Comparison of ENCODE assay signal across 15 cellular contexts in genomic region chr1:55252942-55253589, GRCh38. TPM values are rescaled to one million over a fixed set of nuclear protein-coding genes. Genes with fewer than 3 reads are reported as not detected.
A peak's percentile ranks its signal among the peaks of the same experiment; 100 is the strongest.
DNase-seq lines count a peak whose midpoint lies in the region; ATAC-seq and TF ChIP-seq lines count a peak whose summit lies in the region.
"Had no signal": no experiment of that assay in that cellular context is flagged by ENCODE, and none has a peak within 500 bp of the region (broad histone marks: within the 10 kb centered on the region; RNA-seq: fewer than 3 reads in every experiment).

No MANE protein-coding gene starts in this region.

- no peaks in the 10 kb centered on the region for H3K36me3 ChIP-seq in spleen
- H3K36me3 ChIP-seq: SJSA1 had no signal

- no peaks in the 10 kb centered on the region for H3K9me3 ChIP-seq in spleen
- H3K9me3 ChIP-seq: SJSA1 had no signal

- H3K4me1 Mint-ChIP-seq in activated CD8-positive, alpha-beta T cell treated with anti-CD3 and anti-CD28 coated beads for 36 hours (ENCODE audit: low read depth): peaks cover 18% of the 10 kb centered on the region
- peaks cover 18% of the 10 kb centered on the region for H3K4me1 Mint-ChIP-seq in activated CD8-positive, alpha-beta T cell treated with anti-CD3 and anti-CD28 coated beads, Interleukin-2, amount 10 ng/mL, durations not matched to agents 7 days and 5 days (ENCODE audit: low read depth)

- no peak for TF ChIP-seq CTCF in activated CD8-positive, alpha-beta T cell treated with anti-CD3 and anti-CD28 coated beads for 36 hours (IDR thresholded peaks at IDR 0.05)
- TF ChIP-seq CTCF in spleen (IDR thresholded peaks at IDR 0.05 in 8 of 11, conservative IDR thresholded peaks at IDR 0.05 in 3 of 11): no peak

- CTCF ChIA-PET in activated CD8-positive, alpha-beta T cell treated with anti-CD3 and anti-CD28 coated beads for 36 hours (lab: Charles Lee): interaction anchor here (1.0 kb wide), 1 partner anchor 25 kb away, joined by 3 read pairs; no protein-coding TSS in a partner anchor
- CTCF ChIA-PET in activated CD8-positive, alpha-beta T cell treated with anti-CD3 and anti-CD28 coated beads, Interleukin-2, amount 10 ng/mL, durations not matched to agents 7 days and 5 days (lab: Charles Lee): no interaction called here

- POLR2A ChIA-PET in activated CD8-positive, alpha-beta T cell treated with anti-CD3 and anti-CD28 coated beads for 36 hours (lab: Charles Lee): no interaction called here
- POLR2A ChIA-PET in activated CD8-positive, alpha-beta T cell treated with anti-CD3 and anti-CD28 coated beads, Interleukin-2, amount 10 ng/mL, durations not matched to agents 7 days and 5 days (lab: Charles Lee): no interaction called here

- peak overlapping the region in 6 of 8 donors; percentile 49 to 75 (median 55) for H3K27ac ChIP-seq in spleen
- H3K27ac ChIP-seq: SJSA1 had no signal

- H3K4me1 ChIP-seq in spleen: peaks cover 8 to 36% (median 21%) of the 10 kb centered on the region in 6 donors
- H3K4me1 ChIP-seq: SJSA1 had no signal

- H3K4me3 ChIP-seq in spleen: no peak overlapping the region
- H3K4me3 ChIP-seq: SJSA1 had no signal

- intact Hi-C loops in activated CD8-positive, alpha-beta T cell treated with anti-CD3 and anti-CD28 coated beads for 36 hours (cut with micrococcal nuclease): no loop called here
- intact Hi-C loops in spleen (cut with DNase I; ENCODE audit: low total_unique reads): no loop called here

- H3K27me3 ChIP-seq in spleen (replicated peaks in 1 of 7): no peaks in the 10 kb centered on the region
- H3K27me3 ChIP-seq: SJSA1 had no signal

- no peak for ATAC-seq in activated CD8-positive, alpha-beta T cell treated with anti-CD3 and anti-CD28 coated beads for 36 hours
- no peak for ATAC-seq in activated CD8-positive, alpha-beta T cell treated with anti-CD3 and anti-CD28 coated beads, Interleukin-2, amount 10 ng/mL, durations not matched to agents 7 days and 5 days
- ATAC-seq in HG03469 (IDR thresholded peaks at IDR 0.05; ENCODE audit: unreplicated experiment): no peak
- ATAC-seq: natural killer cell treated with Interleukin-12 subunit alpha and Interleukin-12 subunit beta and Interleukin-15 and Interleukin-18, amount 100 ng/mL, for 72 hours had no signal

- H3K27ac Mint-ChIP-seq in activated CD8-positive, alpha-beta T cell treated with anti-CD3 and anti-CD28 coated beads for 36 hours: peak overlapping the region; percentile 79
- H3K27ac Mint-ChIP-seq in activated CD8-positive, alpha-beta T cell treated with anti-CD3 and anti-CD28 coated beads, Interleukin-2, amount 10 ng/mL, durations not matched to agents 7 days and 5 days: no peak overlapping the region

- no peaks in the 10 kb centered on the region for H3K9me3 Mint-ChIP-seq in activated CD8-positive, alpha-beta T cell treated with anti-CD3 and anti-CD28 coated beads for 36 hours
- no peaks in the 10 kb centered on the region for H3K9me3 Mint-ChIP-seq in activated CD8-positive, alpha-beta T cell treated with anti-CD3 and anti-CD28 coated beads, Interleukin-2, amount 10 ng/mL, durations not matched to agents 7 days and 5 days (ENCODE audit: insufficient read depth)
- H3K9me3 Mint-ChIP-seq: CD14-positive monocyte; natural killer cell treated with Interleukin-12 subunit alpha and Interleukin-12 subunit beta and Interleukin-15 and Interleukin-18, amount 100 ng/mL, for 72 hours had no signal

- no peak for TF ChIP-seq POLR2A in spleen (IDR thresholded peaks at IDR 0.05)

- H3K4me3 Mint-ChIP-seq in activated CD8-positive, alpha-beta T cell treated with anti-CD3 and anti-CD28 coated beads for 36 hours: no peak overlapping the region
- no peak overlapping the region for H3K4me3 Mint-ChIP-seq in activated CD8-positive, alpha-beta T cell treated with anti-CD3 and anti-CD28 coated beads, Interleukin-2, amount 10 ng/mL, durations not matched to agents 7 days and 5 days
- H3K4me3 Mint-ChIP-seq: CD14-positive monocyte; natural killer cell treated with Interleukin-12 subunit alpha and Interleukin-12 subunit beta and Interleukin-15 and Interleukin-18, amount 100 ng/mL, for 72 hours had no signal

- no peaks in the 10 kb centered on the region for H3K36me3 Mint-ChIP-seq in activated CD8-positive, alpha-beta T cell treated with anti-CD3 and anti-CD28 coated beads for 36 hours (ENCODE audit: low read depth)
- H3K36me3 Mint-ChIP-seq in activated CD8-positive, alpha-beta T cell treated with anti-CD3 and anti-CD28 coated beads, Interleukin-2, amount 10 ng/mL, durations not matched to agents 7 days and 5 days (ENCODE audit: low read depth): no peaks in the 10 kb centered on the region
- H3K36me3 Mint-ChIP-seq: CD14-positive monocyte; natural killer cell treated with Interleukin-12 subunit alpha and Interleukin-12 subunit beta and Interleukin-15 and Interleukin-18, amount 100 ng/mL, for 72 hours had no signal

- H3K27me3 Mint-ChIP-seq in activated CD8-positive, alpha-beta T cell treated with anti-CD3 and anti-CD28 coated beads for 36 hours: no peaks in the 10 kb centered on the region
- peaks cover 3% of the 10 kb centered on the region for H3K27me3 Mint-ChIP-seq in activated CD8-positive, alpha-beta T cell treated with anti-CD3 and anti-CD28 coated beads, Interleukin-2, amount 10 ng/mL, durations not matched to agents 7 days and 5 days (ENCODE audit: low read depth)
- H3K27me3 Mint-ChIP-seq: natural killer cell treated with Interleukin-12 subunit alpha and Interleukin-12 subunit beta and Interleukin-15 and Interleukin-18, amount 100 ng/mL, for 72 hours had no signal

- 61 to 89% (median 67%) methylated on average over 7 to 8 of the region's 8 CpGs for WGBS in spleen, 5 donors

- no peak for DNase-seq in activated CD8-positive, alpha-beta T cell treated with anti-CD3 and anti-CD28 coated beads for 36 hours
- no peak for DNase-seq in activated CD8-positive, alpha-beta T cell treated with anti-CD3 and anti-CD28 coated beads, Interleukin-2, amount 10 ng/mL, durations not matched to agents 7 days and 5 days
- DNase-seq in NCI-H2029 (lab: John Stamatoyannopoulos, UW) (peak; percentile 47), cerebellum (ENCODE audit: low spot score) (peak; percentile 49), spleen (no peak), EL (no peak)
- DNase-seq in activated CD4-positive, alpha-beta T cell treated with anti-CD3 and anti-CD28 coated beads for 4 hours: no peak
- DNase-seq: activated T-cell treated with anti-CD3 and anti-CD28 coated beads, Interleukin-2, amount 50 U/mL, for 48 hours; effector CD8-positive, alpha-beta T cell; mesenchymal stem cell; NCI-H1417 treated with DMSO at 0.1 percent for 48 hours had no signal

RNA-seq across cellular contexts. Expression of gene USP24, which starts 37.9 kb away (rescaled TPM):
- total RNA-seq in activated CD8-positive, alpha-beta T cell treated with anti-CD3 and anti-CD28 coated beads for 36 hours: 10 to 100 TPM; 39.4 to 47.0 TPM
- total RNA-seq in activated CD8-positive, alpha-beta T cell treated with anti-CD3 and anti-CD28 coated beads, Interleukin-2, amount 10 ng/mL, durations not matched to agents 7 days and 5 days: 10 to 100 TPM; 36.7 to 44.1 TPM
- total RNA-seq in cerebellum (126 TPM), spleen (10 to 100 TPM; 57.9 to 94.5 (median 74.2) TPM)
- polyA plus RNA-seq in spleen: 10 to 100 TPM; 11.6 to 17.1 (median 15.3) TPM

Comparison
In these comparisons a context has a peak if more than half of its experiments do, and no peak if none do; other contexts are left out.
1. DNase-seq: peak in NCI-H2029 (single experiment) and cerebellum (single experiment); none in activated CD8-positive, alpha-beta T cell treated with anti-CD3 and anti-CD28 coated beads for 36 hours (single experiment), activated CD8-positive, alpha-beta T cell treated with anti-CD3 and anti-CD28 coated beads, Interleukin-2, amount 10 ng/mL, durations not matched to agents 7 days and 5 days (single experiment), spleen (single experiment), EL (single experiment) and activated CD4-positive, alpha-beta T cell treated with anti-CD3 and anti-CD28 coated beads for 4 hours (0 of 2).